ENCODE assay signal across 8 cellular contexts in genomic region chr1:151511636-151512215, GRCh38. TPM values are rescaled to one million over a fixed set of nuclear protein-coding genes. Genes with fewer than 3 reads are reported as not detected.
A peak's percentile ranks its signal among the peaks of the same experiment; 100 is the strongest.
DNase-seq lines count a peak whose midpoint lies in the region; ATAC-seq and TF ChIP-seq lines count a peak whose summit lies in the region.

No MANE protein-coding gene starts in this region.

- H3K36me3 Mint-ChIP-seq in Caco-2 (ENCODE audit: insufficient read depth, unreplicated experiment): peaks cover 51% of the 10 kb centered on the region

- CTCF ChIA-PET in Caco-2 (lab: Charles Lee): interaction anchor here (1.0 to 1.2 kb wide), 4 partner anchors 28 to 68 kb away, joined by 3 to 4 read pairs (median 4); partner anchors contain the start of genes POGZ and TUFT1

- POLR2A ChIA-PET in Caco-2 (lab: Charles Lee): interaction anchor here (0.6 to 2.8 kb wide), 19 partner anchors 9 to 1624 kb away, joined by 3 to 46 read pairs (median 5); partner anchors contain the start of genes PI4KB, POGZ, SNX27 and TUFT1

- intact Hi-C loops in Caco-2 (cut with micrococcal nuclease; ENCODE audit: unreplicated experiment): loop anchor here (2.0 to 5.0 kb wide), 3 partner anchors 67 to 314 kb away; partner anchors contain the start of genes PIP5K1A and ZNF687

- no peaks in the 10 kb centered on the region for H3K9me3 Mint-ChIP-seq in Caco-2 (ENCODE audit: unreplicated experiment)

- no TSS peak for BruUV-seq in Caco-2 (replicated peaks; lab: Mats Ljungman, UMichigan)

- H3K4me3 Mint-ChIP-seq in Caco-2 (ENCODE audit: unreplicated experiment): peak overlapping the region; percentile 96

- H2AFZ ChIP-seq in neuron (ENCODE audit: low read depth, low read length): peak overlapping the region; percentile 71

- peak; percentile 70 to 83 for DNase-seq in Caco-2
- peak; percentile 54 to 76 for DNase-seq in HAP-1 (ENCODE audit: low spot score in 2 of 2)
- peak; percentile 56 for DNase-seq in NCI-H2227 (lab: John Stamatoyannopoulos, UW; ENCODE audit: unreplicated experiment)
- DNase-seq in activated CD8-positive, alpha-beta memory T cell treated with anti-CD3 and anti-CD28 coated beads, Interleukin-2, amount 50 U/mL, for 4 hours: peak; percentile 19
- DNase-seq in fibroblast of villous mesenchyme (ENCODE audit: low read depth): no peak
- no peak for DNase-seq in OCI-M2 (lab: John Stamatoyannopoulos, UW; ENCODE audit: unreplicated experiment)

- no peaks in the 10 kb centered on the region for H3K27me3 Mint-ChIP-seq in Caco-2 (ENCODE audit: insufficient read depth, unreplicated experiment)

- peaks cover 36% of the 10 kb centered on the region for H3K4me1 Mint-ChIP-seq in Caco-2 (ENCODE audit: low read depth, unreplicated experiment)

- peak overlapping the region; percentile 94 for H3K27ac Mint-ChIP-seq in Caco-2 (ENCODE audit: unreplicated experiment)

- H3K4me3 ChIP-seq in Caco-2 (ENCODE audit: low read depth, low read length) (peak overlapping the region; percentile 82), HAP-1 (peak overlapping the region; percentile 58), fibroblast of villous mesenchyme (ENCODE audit: low read depth, low read length) (peak overlapping the region; percentile 55), neuron (ENCODE audit: low read length) (peak overlapping the region; percentile 62)

- H3K4me1 ChIP-seq in Caco-2 (peaks cover 38% of the 10 kb centered on the region), HAP-1 (peaks cover 22% of the 10 kb centered on the region), neuron (ENCODE audit: insufficient read depth, low read length) (peaks cover 31% of the 10 kb centered on the region)

- in situ Hi-C loops in HAP-1 (cut with MboI; ENCODE audit: low sequenced_read_pairs): no loop called here

- no peak for ATAC-seq in HG03139 (IDR thresholded peaks at IDR 0.05; ENCODE audit: unreplicated experiment)

- H3K27me3 ChIP-seq in Caco-2 (replicated peaks; ENCODE audit: control insufficient read depth, insufficient read depth, low read length): no peaks in the 10 kb centered on the region
- no peaks in the 10 kb centered on the region for H3K27me3 ChIP-seq in HAP-1 (ENCODE audit: low read depth)
- no peaks in the 10 kb centered on the region for H3K27me3 ChIP-seq in neuron (ENCODE audit: insufficient read depth, low read length)

- H3K9me3 ChIP-seq in Caco-2: no peaks in the 10 kb centered on the region
- no peaks in the 10 kb centered on the region for H3K9me3 ChIP-seq in HAP-1
- no peaks in the 10 kb centered on the region for H3K9me3 ChIP-seq in neuron (ENCODE audit: low read length)

- no peak for TF ChIP-seq CTCF in Caco-2 (IDR thresholded peaks at IDR 0.05; ENCODE audit: insufficient read depth in 1 of 2, low read depth in 1 of 2, low read length in 1 of 2, severe bottlenecking in 1 of 2, unreplicated experiment in 1 of 2)
- no peak for TF ChIP-seq CTCF in fibroblast of villous mesenchyme (IDR thresholded peaks at IDR 0.05; ENCODE audit: insufficient read depth, low read depth, low read length)

- H3K36me3 ChIP-seq in Caco-2 (ENCODE audit: control insufficient read depth, insufficient read depth, low read length) (0 out of 2 replicates have a peak, but pooled peaks cover 2% of the 10 kb centered on the region), HAP-1 (replicated peaks) (no peaks in the 10 kb centered on the region), neuron (ENCODE audit: insufficient read depth, low read length) (no peaks in the 10 kb centered on the region)

RNA-seq across cellular contexts. Expression of gene CGN, which starts 0.5 kb away (rescaled TPM):
- 147 TPM in 2 replicates for total RNA-seq in Caco-2 (2022)
- total RNA-seq in fibroblast of villous mesenchyme: under 0.01 TPM in 1 of 2 replicates, not detected in the other

RNA-seq across cellular contexts. Expression of gene TUFT1, which starts 28.4 kb away (rescaled TPM):
- total RNA-seq in Caco-2 (2022) (34.9 and 36.6 TPM in 2 replicates), fibroblast of villous mesenchyme (16.8 and 32.8 TPM in 2 replicates)

RNA-seq across cellular contexts. Expression of gene POGZ, which starts 52.4 kb away (rescaled TPM):
- total RNA-seq in Caco-2 (2022): 80.0 and 83.0 TPM in 2 replicates
- total RNA-seq in fibroblast of villous mesenchyme: 28.0 and 31.1 TPM in 2 replicates

Comparison
In these comparisons a context has a peak if more than half of its experiments do, and no peak if none do; other contexts are left out.
1. DNase-seq: peak in Caco-2 (2 of 2), HAP-1 (2 of 2), NCI-H2227 (single experiment) and activated CD8-positive, alpha-beta memory T cell treated with anti-CD3 and anti-CD28 coated beads, Interleukin-2, amount 50 U/mL, for 4 hours (single experiment); none in fibroblast of villous mesenchyme (single experiment) and OCI-M2 (single experiment).
2. RNA of gene CGN, which starts 0.5 kb away (total RNA-seq): 147 TPM in Caco-2; under 0.01 TPM in fibroblast of villous mesenchyme; every median in the first group is over 100 times any median in the second.
3. Peak in every context shown above with its lines, with median percentiles within 50 percentile points of each other: H3K4me3 ChIP-seq.